In the genomic region with DNA sequence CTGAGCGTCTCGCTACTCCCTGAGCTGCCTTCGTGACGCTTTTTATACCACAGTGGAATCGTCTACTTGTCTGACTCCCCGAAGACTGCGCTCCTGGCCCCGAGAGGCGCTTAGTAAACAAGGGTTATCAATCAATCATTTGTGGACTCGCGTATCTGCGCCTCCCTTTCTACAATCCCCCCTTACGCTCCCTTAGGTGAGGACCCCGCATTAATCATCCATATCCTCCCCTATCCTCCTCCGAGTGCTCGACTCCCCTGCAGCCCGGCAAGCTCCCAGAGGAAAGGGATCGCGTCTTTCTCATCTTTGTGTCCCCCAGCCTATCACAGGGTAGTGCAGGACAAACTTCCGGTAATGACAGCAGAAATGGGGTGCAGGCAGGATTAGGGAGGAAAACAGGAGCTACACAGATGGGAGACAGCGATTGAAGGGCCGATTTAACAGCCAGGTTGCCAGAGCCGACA, we compare ENCODE assay signal across 8 cellular contexts. TPM values are rescaled to one million over a fixed set of nuclear protein-coding genes. Genes with fewer than 3 reads are reported as not detected.
DNase-seq lines count a peak whose midpoint lies in the region; ATAC-seq and TF ChIP-seq lines count a peak whose summit lies in the region.

No MANE protein-coding gene starts in this region.

- TF ChIP-seq POLR2A in uterus (IDR thresholded peaks at IDR 0.05): no peak

- H3K27ac ChIP-seq in uterus: peak overlapping the region; percentile 90 to 91

- no peak overlapping the region for H3K4me3 Mint-ChIP-seq in activated CD8-positive, alpha-beta T cell treated with anti-CD3 and anti-CD28 coated beads, Interleukin-2, amount 10 ng/mL, durations not matched to agents 7 days and 5 days
- no peak overlapping the region for H3K4me3 Mint-ChIP-seq in natural killer cell treated with Interleukin-12 subunit alpha and Interleukin-12 subunit beta and Interleukin-15 and Interleukin-18, amount 100 ng/mL, for 72 hours

- H3K4me1 Mint-ChIP-seq in activated CD8-positive, alpha-beta T cell treated with anti-CD3 and anti-CD28 coated beads, Interleukin-2, amount 10 ng/mL, durations not matched to agents 7 days and 5 days (ENCODE audit: low read depth): peaks cover 30% of the 10 kb centered on the region
- peaks cover 23 to 24% of the 10 kb centered on the region in 2 donors for H3K4me1 Mint-ChIP-seq in natural killer cell treated with Interleukin-12 subunit alpha and Interleukin-12 subunit beta and Interleukin-15 and Interleukin-18, amount 100 ng/mL, for 72 hours (ENCODE audit: low read depth in 2 of 2)

- intact Hi-C loops in uterus (cut with DNase I; ENCODE audit: low total_unique reads): no loop called here

- no peaks in the 10 kb centered on the region for H3K36me3 ChIP-seq in uterus

- H3K36me3 Mint-ChIP-seq in activated CD8-positive, alpha-beta T cell treated with anti-CD3 and anti-CD28 coated beads, Interleukin-2, amount 10 ng/mL, durations not matched to agents 7 days and 5 days (ENCODE audit: low read depth): peaks cover 21% of the 10 kb centered on the region
- H3K36me3 Mint-ChIP-seq in natural killer cell treated with Interleukin-12 subunit alpha and Interleukin-12 subunit beta and Interleukin-15 and Interleukin-18, amount 100 ng/mL, for 72 hours: peaks cover 3% of the 10 kb centered on the region

- H3K27ac Mint-ChIP-seq in activated CD8-positive, alpha-beta T cell treated with anti-CD3 and anti-CD28 coated beads, Interleukin-2, amount 10 ng/mL, durations not matched to agents 7 days and 5 days: no peak overlapping the region
- no peak overlapping the region for H3K27ac Mint-ChIP-seq in natural killer cell treated with Interleukin-12 subunit alpha and Interleukin-12 subunit beta and Interleukin-15 and Interleukin-18, amount 100 ng/mL, for 72 hours

- no peaks in the 10 kb centered on the region for H3K9me3 Mint-ChIP-seq in activated CD8-positive, alpha-beta T cell treated with anti-CD3 and anti-CD28 coated beads, Interleukin-2, amount 10 ng/mL, durations not matched to agents 7 days and 5 days (ENCODE audit: insufficient read depth)
- H3K9me3 Mint-ChIP-seq in natural killer cell treated with Interleukin-12 subunit alpha and Interleukin-12 subunit beta and Interleukin-15 and Interleukin-18, amount 100 ng/mL, for 72 hours: no peaks in the 10 kb centered on the region

- peak; percentile 33 for ATAC-seq in activated CD8-positive, alpha-beta T cell treated with anti-CD3 and anti-CD28 coated beads, Interleukin-2, amount 10 ng/mL, durations not matched to agents 7 days and 5 days
- ATAC-seq in natural killer cell treated with Interleukin-12 subunit alpha and Interleukin-12 subunit beta and Interleukin-15 and Interleukin-18, amount 100 ng/mL, for 72 hours: peak; percentile 7 to 44

- POLR2A ChIA-PET in activated CD8-positive, alpha-beta T cell treated with anti-CD3 and anti-CD28 coated beads, Interleukin-2, amount 10 ng/mL, durations not matched to agents 7 days and 5 days (lab: Charles Lee): interaction anchor here (0.8 to 2.9 kb wide), 7 partner anchors 11 to 352 kb away, joined by 3 to 14 read pairs (median 3); partner anchors contain the start of genes IFT25 and LRRC42

- no peaks in the 10 kb centered on the region for H3K27me3 Mint-ChIP-seq in activated CD8-positive, alpha-beta T cell treated with anti-CD3 and anti-CD28 coated beads, Interleukin-2, amount 10 ng/mL, durations not matched to agents 7 days and 5 days (ENCODE audit: low read depth)
- H3K27me3 Mint-ChIP-seq in natural killer cell treated with Interleukin-12 subunit alpha and Interleukin-12 subunit beta and Interleukin-15 and Interleukin-18, amount 100 ng/mL, for 72 hours: no peaks in the 10 kb centered on the region

- peak overlapping the region; percentile 73 to 90 for H3K4me3 ChIP-seq in uterus

- no peak for TF ChIP-seq CTCF in uterus (IDR thresholded peaks at IDR 0.05)

- DNase-seq in NOMO-1 treated with DMSO at 0.1 percent for 48 hours (lab: John Stamatoyannopoulos, UW; ENCODE audit: unreplicated experiment) (peak; percentile 6), NOMO-1 treated with dmso at 0.1 percent for 144 hours (lab: John Stamatoyannopoulos, UW; ENCODE audit: unreplicated experiment) (no peak), HCEC 1CT (peak; percentile 53), NCI-H1092 treated with DMSO at 0.1 percent for 48 hours (lab: John Stamatoyannopoulos, UW) (peak; percentile 21), fibroblast of gingiva (ENCODE audit: low read depth) (peak; percentile 49), uterus (peak; percentile 19 to 20)
- peak; percentile 48 for DNase-seq in activated CD8-positive, alpha-beta T cell treated with anti-CD3 and anti-CD28 coated beads, Interleukin-2, amount 10 ng/mL, durations not matched to agents 7 days and 5 days
- DNase-seq in natural killer cell treated with Interleukin-12 subunit alpha and Interleukin-12 subunit beta and Interleukin-15 and Interleukin-18, amount 100 ng/mL, for 72 hours (ENCODE audit: low spot score): no peak

- H3K4me1 ChIP-seq in uterus: peaks cover 0 to 4% of the 10 kb centered on the region in 2 donors

- H3K9me3 ChIP-seq in uterus: no peaks in the 10 kb centered on the region

- no peaks in the 10 kb centered on the region for H3K27me3 ChIP-seq in uterus

- CTCF ChIA-PET in activated CD8-positive, alpha-beta T cell treated with anti-CD3 and anti-CD28 coated beads, Interleukin-2, amount 10 ng/mL, durations not matched to agents 7 days and 5 days (lab: Charles Lee): interaction anchor here (0.8 to 2.2 kb wide), 9 partner anchors 16 to 754 kb away, joined by 3 to 8 read pairs (median 3); partner anchors contain the start of genes IFT25 and LRRC42

RNA-seq across cellular contexts. Expression of gene TMEM59, which starts 0.5 kb away (rescaled TPM):
- total RNA-seq in activated CD8-positive, alpha-beta T cell treated with anti-CD3 and anti-CD28 coated beads, Interleukin-2, amount 10 ng/mL, durations not matched to agents 7 days and 5 days: 100 to 1,000 TPM; 154 to 156 TPM
- total RNA-seq in natural killer cell treated with Interleukin-12 subunit alpha and Interleukin-12 subunit beta and Interleukin-15 and Interleukin-18, amount 100 ng/mL, for 72 hours: 100 to 1,000 TPM in 1 of 2 donors, 10 to 100 TPM in 1; 85.9 to 239 TPM
- 100 to 1,000 TPM in 3 of 4 donors, 10 to 100 TPM in 1; 82.2 to 327 (median 301) TPM for total RNA-seq in uterus

RNA-seq across cellular contexts. Expression of gene TCEANC2, which starts 0.9 kb away (rescaled TPM):
- total RNA-seq in activated CD8-positive, alpha-beta T cell treated with anti-CD3 and anti-CD28 coated beads, Interleukin-2, amount 10 ng/mL, durations not matched to agents 7 days and 5 days: 10 to 100 TPM; 11.6 to 12.0 TPM
- 1 to 10 TPM; 9.3 to 9.5 TPM for total RNA-seq in natural killer cell treated with Interleukin-12 subunit alpha and Interleukin-12 subunit beta and Interleukin-15 and Interleukin-18, amount 100 ng/mL, for 72 hours
- total RNA-seq in uterus: 1 to 10 TPM; 1.5 to 7.3 (median 3.2) TPM

RNA-seq across cellular contexts. Expression of gene LDLRAD1, which starts 34.5 kb away (rescaled TPM):
- not detected for total RNA-seq in activated CD8-positive, alpha-beta T cell treated with anti-CD3 and anti-CD28 coated beads, Interleukin-2, amount 10 ng/mL, durations not matched to agents 7 days and 5 days
- total RNA-seq in natural killer cell treated with Interleukin-12 subunit alpha and Interleukin-12 subunit beta and Interleukin-15 and Interleukin-18, amount 100 ng/mL, for 72 hours: not detected
- total RNA-seq in uterus: 1 to 10 TPM in 1 of 4 donors, under 1 TPM in 1, not detected in 2; 0.27 to 1.2 TPM

Comparison
In these comparisons a context has a peak if more than half of its experiments do, and no peak if none do; other contexts are left out.
1. DNase-seq: peak in NOMO-1 treated with DMSO at 0.1 percent for 48 hours (single experiment), HCEC 1CT (single experiment), NCI-H1092 treated with DMSO at 0.1 percent for 48 hours (single experiment), activated CD8-positive, alpha-beta T cell treated with anti-CD3 and anti-CD28 coated beads, Interleukin-2, amount 10 ng/mL, durations not matched to agents 7 days and 5 days (single experiment), fibroblast of gingiva (single experiment) and uterus (2 of 2); none in NOMO-1 treated with dmso at 0.1 percent for 144 hours (single experiment) and natural killer cell treated with Interleukin-12 subunit alpha and Interleukin-12 subunit beta and Interleukin-15 and Interleukin-18, amount 100 ng/mL, for 72 hours (single experiment).